In genomic region chr20:62806383-62807050, GRCh38 we compare ENCODE assay signal across 10 cellular contexts. TPM values are rescaled to one million over a fixed set of nuclear protein-coding genes. Genes with fewer than 3 reads are reported as not detected.
A peak's percentile ranks its signal among the peaks of the same experiment; 100 is the strongest.
DNase-seq lines count a peak whose midpoint lies in the region; ATAC-seq and TF ChIP-seq lines count a peak whose summit lies in the region.
"Had no signal": no experiment of that assay in that cellular context is flagged by ENCODE, and none has a peak within 500 bp of the region (broad histone marks: within the 10 kb centered on the region; RNA-seq: fewer than 3 reads in every experiment).

No MANE protein-coding gene starts in this region.

- H3K4me3 ChIP-seq in BLaER1 treated with 17β-estradiol and CSF1 and Interleukin-3, amounts not matched to agents 10 nM and 100 nM: peak overlapping the region; percentile 72 to 96 (median 88)
- H3K4me3 ChIP-seq in LNCaP clone FGC (ENCODE audit: low read depth, low read length) (peak overlapping the region; percentile 68), neuron (ENCODE audit: low read length) (peak overlapping the region; percentile 78)

- no peaks in the 10 kb centered on the region for H3K9me3 Mint-ChIP-seq in chondrocyte (ENCODE audit: low read depth)

- peaks cover 55 to 72% (median 62%) of the 10 kb centered on the region in 11 experiments for H4K20me1 ChIP-seq in BLaER1 treated with 17β-estradiol and CSF1 and Interleukin-3, amounts not matched to agents 10 nM and 100 nM

- DNase-seq in LNCaP clone FGC (ENCODE audit: low read depth) (no peak), chondrocyte (ENCODE audit: low spot score) (no peak), GF-D8 (lab: John Stamatoyannopoulos, UW) (no peak), LoVo (ENCODE audit: low spot score) (no peak), germinal center (ENCODE audit: low spot score) (no peak)
- DNase-seq: kidney, NCI-H510A had no signal

- H3K4me1 Mint-ChIP-seq in chondrocyte (ENCODE audit: low read depth): peaks cover 21% of the 10 kb centered on the region

- H3K27ac Mint-ChIP-seq in chondrocyte (ENCODE audit: unreplicated experiment): no peak overlapping the region

- no peaks in the 10 kb centered on the region for H3K9me3 ChIP-seq in BLaER1 treated with 17β-estradiol and CSF1 and Interleukin-3, amounts not matched to agents 10 nM and 100 nM (replicated peaks in 1 of 11)
- no peaks in the 10 kb centered on the region for H3K9me3 ChIP-seq in neuron (ENCODE audit: low read length)

- H2AFZ ChIP-seq in neuron (ENCODE audit: low read depth, low read length): no peak overlapping the region

- peak overlapping the region; percentile 69 to 92 (median 88); a peak in 20 of 22 replicates for H3K27ac ChIP-seq in BLaER1 treated with 17β-estradiol and CSF1 and Interleukin-3, amounts not matched to agents 10 nM and 100 nM

- no peaks in the 10 kb centered on the region for H3K27me3 ChIP-seq in BLaER1 treated with 17β-estradiol and CSF1 and Interleukin-3, amounts not matched to agents 10 nM and 100 nM
- no peaks in the 10 kb centered on the region for H3K27me3 ChIP-seq in neuron (ENCODE audit: insufficient read depth, low read length)

- peak overlapping the region; percentile 94 to 100 (median 99) for H3K4me2 ChIP-seq in BLaER1 treated with 17β-estradiol and CSF1 and Interleukin-3, amounts not matched to agents 10 nM and 100 nM

- peak overlapping the region; percentile 86 to 97 (median 90) for H3K9ac ChIP-seq in BLaER1 treated with 17β-estradiol and CSF1 and Interleukin-3, amounts not matched to agents 10 nM and 100 nM

- TF ChIP-seq CTCF in LNCaP clone FGC (IDR thresholded peaks at IDR 0.05; ENCODE audit: control insufficient read depth, extremely low read depth, insufficient read depth) (no peak), chondrocyte (IDR thresholded peaks at IDR 0.05) (no peak)

- H3K4me3 Mint-ChIP-seq in chondrocyte (ENCODE audit: unreplicated experiment): peak overlapping the region; percentile 81

- ATAC-seq in GM21717 (IDR thresholded peaks at IDR 0.05; ENCODE audit: unreplicated experiment): no peak

- peaks cover 74 to 83% (median 81%) of the 10 kb centered on the region in 10 experiments for H3K4me1 ChIP-seq in BLaER1 treated with 17β-estradiol and CSF1 and Interleukin-3, amounts not matched to agents 10 nM and 100 nM
- peaks cover 15% of the 10 kb centered on the region for H3K4me1 ChIP-seq in neuron (ENCODE audit: insufficient read depth, low read length)

- H3K27me3 Mint-ChIP-seq in chondrocyte (ENCODE audit: low read depth): no peaks in the 10 kb centered on the region

- peaks cover 43 to 60% (median 55%) of the 10 kb centered on the region in 11 experiments for H3K36me3 ChIP-seq in BLaER1 treated with 17β-estradiol and CSF1 and Interleukin-3, amounts not matched to agents 10 nM and 100 nM
- H3K36me3 ChIP-seq in neuron (ENCODE audit: insufficient read depth, low read length): peaks cover 21% of the 10 kb centered on the region

- peaks cover 7% of the 10 kb centered on the region for H3K36me3 Mint-ChIP-seq in chondrocyte (ENCODE audit: low read depth)

RNA-seq across cellular contexts. Expression of gene OGFR, which starts 1.9 kb away (rescaled TPM):
- 31.5 to 32.2 TPM (median 31.8 TPM) in 3 replicates for total RNA-seq in chondrocyte

RNA-seq across cellular contexts. Expression of gene MRGBP, which starts 10.2 kb away (rescaled TPM):
- 9.5 to 10.4 TPM (median 10.3 TPM) in 3 replicates for total RNA-seq in chondrocyte

RNA-seq across cellular contexts. Expression of gene COL9A3, which starts 10.3 kb away (rescaled TPM):
- 8.6 to 11.3 TPM (median 8.9 TPM) in 3 replicates for total RNA-seq in chondrocyte

RNA-seq across cellular contexts. Expression of gene TCFL5, which starts 55.1 kb away (rescaled TPM):
- total RNA-seq in chondrocyte: 12.7 to 20.0 TPM (median 13.0 TPM) in 3 replicates
